Comparison of ENCODE assay signal across 8 cellular contexts in the genomic region with DNA sequence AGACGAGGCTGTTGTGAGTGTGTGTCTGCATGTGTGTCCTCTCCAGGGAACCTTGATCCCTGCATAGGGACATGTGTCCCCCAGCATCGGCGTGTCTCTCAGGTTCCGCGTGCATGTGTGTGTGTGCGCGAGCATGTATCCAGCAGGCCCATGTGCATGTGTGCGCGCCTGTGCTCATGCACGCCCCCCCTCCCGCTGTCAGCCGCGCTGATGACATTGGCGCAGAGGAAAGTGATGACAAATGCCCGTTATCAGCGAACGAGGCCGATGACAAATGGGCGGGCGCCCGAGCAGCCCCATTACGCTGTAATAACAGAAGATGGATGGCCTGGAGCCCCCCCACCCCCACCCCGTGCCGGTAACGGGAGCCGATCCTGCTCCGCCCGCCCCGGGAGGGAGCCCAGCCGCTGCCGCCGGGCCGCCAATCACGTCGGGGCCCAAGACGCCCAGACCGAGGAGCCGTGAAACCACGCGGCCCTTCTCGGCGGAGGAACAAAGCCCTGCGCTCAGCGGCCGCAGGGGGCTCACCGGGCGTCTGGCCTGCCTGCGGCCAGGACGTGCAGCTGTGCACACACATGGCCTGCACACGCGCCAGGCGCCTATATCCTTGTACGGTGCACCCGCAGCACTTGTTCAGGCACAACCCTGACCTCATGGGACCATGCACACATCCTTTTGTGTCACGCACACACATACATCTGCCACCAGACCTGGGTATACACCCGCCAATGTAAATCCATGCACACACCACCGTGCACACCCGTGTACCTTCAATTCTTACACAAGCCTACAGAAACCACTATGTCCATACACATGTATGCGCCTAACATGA. TPM values are rescaled to one million over a fixed set of nuclear protein-coding genes. Genes with fewer than 3 reads are reported as not detected.
A peak's percentile ranks its signal among the peaks of the same experiment; 100 is the strongest.
DNase-seq lines count a peak whose midpoint lies in the region; ATAC-seq and TF ChIP-seq lines count a peak whose summit lies in the region.

No MANE protein-coding gene starts in this region.

- DNase-seq in DMS53 (lab: John Stamatoyannopoulos, UW) (peak; percentile 77), cardiac fibroblast (ENCODE audit: low read depth in 2 of 2) (no peak), nephron progenitor cell (peak; percentile 62), esophagus squamous epithelium (lab: John Stamatoyannopoulos, UW) (no peak)
- no peak for DNase-seq in activated CD4-positive, CD25-positive, alpha-beta regulatory T cell treated with anti-CD3 and anti-CD28 coated beads, Interleukin-2, amount 50 U/mL, for 72 hours
- no peak for DNase-seq in activated T-helper 1 cell treated with anti-CD3 and anti-CD28 coated beads, Interleukin-12 subunit alpha, Interleukin-12 subunit beta, Interleukin-2, Interleukin-4 antibody, amounts not matched to agents 30 ng/mL and 10 ng/mL and 1 ng/mL, durations not matched to agents 14 hours and 24 hours and 36 hours (ENCODE audit: low spot score)

- no peaks in the 10 kb centered on the region for H3K36me3 ChIP-seq in esophagus squamous epithelium

- H3K27ac Mint-ChIP-seq in IgD-negative memory B cell: peak overlapping the region in 1 of 3 donors; percentile 11
- no peak overlapping the region for H3K27ac Mint-ChIP-seq in nephron progenitor cell
- H3K27ac Mint-ChIP-seq in activated T-helper 1 cell treated with anti-CD3 and anti-CD28 coated beads, Interleukin-12 subunit alpha, Interleukin-12 subunit beta, Interleukin-2, Interleukin-4 antibody, amounts not matched to agents 30 ng/mL and 10 ng/mL and 1 ng/mL, durations not matched to agents 14 hours and 24 hours and 36 hours: no peak overlapping the region

- no peak for TF ChIP-seq POLR2A in esophagus squamous epithelium (IDR thresholded peaks at IDR 0.05)

- no peaks in the 10 kb centered on the region for H3K36me3 Mint-ChIP-seq in IgD-negative memory B cell
- H3K36me3 Mint-ChIP-seq in nephron progenitor cell (ENCODE audit: low read depth): no peaks in the 10 kb centered on the region
- no peaks in the 10 kb centered on the region for H3K36me3 Mint-ChIP-seq in activated T-helper 1 cell treated with anti-CD3 and anti-CD28 coated beads, Interleukin-12 subunit alpha, Interleukin-12 subunit beta, Interleukin-2, Interleukin-4 antibody, amounts not matched to agents 30 ng/mL and 10 ng/mL and 1 ng/mL, durations not matched to agents 14 hours and 24 hours and 36 hours (ENCODE audit: low read depth)

- TF ChIP-seq CTCF in cardiac fibroblast (IDR thresholded peaks at IDR 0.05; ENCODE audit: low read depth, low read length) (peak; percentile 4), nephron progenitor cell (IDR thresholded peaks at IDR 0.05) (no peak), esophagus squamous epithelium (IDR thresholded peaks at IDR 0.05) (no peak)

- H3K4me1 ChIP-seq in esophagus squamous epithelium: peaks cover 19 to 32% (median 22%) of the 10 kb centered on the region in 3 donors

- intact Hi-C loops in esophagus squamous epithelium (cut with DNase I): loop anchor here (5.0 kb wide), 1 partner anchor 349 kb away; no protein-coding TSS in a partner anchor
- intact Hi-C loops in activated T-helper 1 cell treated with anti-CD3 and anti-CD28 coated beads, Interleukin-12 subunit alpha, Interleukin-12 subunit beta, Interleukin-2, Interleukin-4 antibody, amounts not matched to agents 30 ng/mL and 10 ng/mL and 1 ng/mL, durations not matched to agents 14 hours and 24 hours and 36 hours (cut with micrococcal nuclease): loop anchor here (5.0 kb wide), 1 partner anchor 264 kb away; no protein-coding TSS in a partner anchor

- peaks cover 44% of the 10 kb centered on the region for H3K27me3 Mint-ChIP-seq in IgD-negative memory B cell
- H3K27me3 Mint-ChIP-seq in nephron progenitor cell (ENCODE audit: low read depth, poor library complexity): peaks cover 60% of the 10 kb centered on the region
- peaks cover 54% of the 10 kb centered on the region for H3K27me3 Mint-ChIP-seq in activated T-helper 1 cell treated with anti-CD3 and anti-CD28 coated beads, Interleukin-12 subunit alpha, Interleukin-12 subunit beta, Interleukin-2, Interleukin-4 antibody, amounts not matched to agents 30 ng/mL and 10 ng/mL and 1 ng/mL, durations not matched to agents 14 hours and 24 hours and 36 hours (ENCODE audit: insufficient read depth)

- H3K9me3 ChIP-seq in esophagus squamous epithelium: no peaks in the 10 kb centered on the region

- ATAC-seq in HG03108 (IDR thresholded peaks at IDR 0.05; ENCODE audit: unreplicated experiment): no peak

- no peaks in the 10 kb centered on the region for H3K9me3 Mint-ChIP-seq in IgD-negative memory B cell
- no peaks in the 10 kb centered on the region for H3K9me3 Mint-ChIP-seq in nephron progenitor cell
- no peaks in the 10 kb centered on the region for H3K9me3 Mint-ChIP-seq in activated T-helper 1 cell treated with anti-CD3 and anti-CD28 coated beads, Interleukin-12 subunit alpha, Interleukin-12 subunit beta, Interleukin-2, Interleukin-4 antibody, amounts not matched to agents 30 ng/mL and 10 ng/mL and 1 ng/mL, durations not matched to agents 14 hours and 24 hours and 36 hours

- H3K4me3 ChIP-seq in cardiac fibroblast (replicated peaks in 1 of 2; ENCODE audit: low read depth in 2 of 2, low read length in 2 of 2) (peak overlapping the region; percentile 17 to 24), esophagus squamous epithelium (peak overlapping the region in 2 of 4 donors; percentile 22 to 50)

- H3K4me3 Mint-ChIP-seq in IgD-negative memory B cell (peak overlapping the region; percentile 16 to 58 (median 34)), nephron progenitor cell (peak overlapping the region; percentile 52)
- no peak overlapping the region for H3K4me3 Mint-ChIP-seq in activated T-helper 1 cell treated with anti-CD3 and anti-CD28 coated beads, Interleukin-12 subunit alpha, Interleukin-12 subunit beta, Interleukin-2, Interleukin-4 antibody, amounts not matched to agents 30 ng/mL and 10 ng/mL and 1 ng/mL, durations not matched to agents 14 hours and 24 hours and 36 hours

- H3K27me3 ChIP-seq in esophagus squamous epithelium: peaks cover 4 to 98% (median 15%) of the 10 kb centered on the region in 4 donors

- peaks cover 0 to 9% (median 6%) of the 10 kb centered on the region in 3 donors for H3K4me1 Mint-ChIP-seq in IgD-negative memory B cell
- H3K4me1 Mint-ChIP-seq in nephron progenitor cell: peaks cover 37% of the 10 kb centered on the region
- H3K4me1 Mint-ChIP-seq in activated T-helper 1 cell treated with anti-CD3 and anti-CD28 coated beads, Interleukin-12 subunit alpha, Interleukin-12 subunit beta, Interleukin-2, Interleukin-4 antibody, amounts not matched to agents 30 ng/mL and 10 ng/mL and 1 ng/mL, durations not matched to agents 14 hours and 24 hours and 36 hours (ENCODE audit: low read depth): no peaks in the 10 kb centered on the region

- WGBS in esophagus squamous epithelium, 2 donors: 5 to 46% methylated on average over 7 to 30 of the region's 59 CpGs

- H3K27ac ChIP-seq in esophagus squamous epithelium: no peak overlapping the region

RNA-seq across cellular contexts. Expression of a gene that starts 21.5 kb away (rescaled TPM):
- 16.5 TPM for polyA plus RNA-seq in IgD-negative memory B cell
- 10 to 100 TPM; 10.5 to 23.7 (median 15.0) TPM for total RNA-seq in esophagus squamous epithelium
- 32.4 and 33.5 TPM in 2 replicates for total RNA-seq in activated T-helper 1 cell treated with anti-CD3 and anti-CD28 coated beads, Interleukin-12 subunit alpha, Interleukin-12 subunit beta, Interleukin-2, Interleukin-4 antibody, amounts not matched to agents 30 ng/mL and 10 ng/mL and 1 ng/mL, durations not matched to agents 14 hours and 24 hours and 36 hours

RNA-seq across cellular contexts. Expression of a gene that starts 21.6 kb away (rescaled TPM):
- polyA plus RNA-seq in IgD-negative memory B cell: 2.2 TPM
- 10 to 100 TPM; 17.4 to 37.9 (median 28.3) TPM for total RNA-seq in esophagus squamous epithelium
- total RNA-seq in activated T-helper 1 cell treated with anti-CD3 and anti-CD28 coated beads, Interleukin-12 subunit alpha, Interleukin-12 subunit beta, Interleukin-2, Interleukin-4 antibody, amounts not matched to agents 30 ng/mL and 10 ng/mL and 1 ng/mL, durations not matched to agents 14 hours and 24 hours and 36 hours: 3.6 and 4.8 TPM in 2 replicates

Comparison
In these comparisons a context has a peak if more than half of its experiments do, and no peak if none do; other contexts are left out.
1. DNase-seq: peak in DMS53 (single experiment) and nephron progenitor cell (single experiment); none in cardiac fibroblast (0 of 2), esophagus squamous epithelium (single experiment), activated CD4-positive, CD25-positive, alpha-beta regulatory T cell treated with anti-CD3 and anti-CD28 coated beads, Interleukin-2, amount 50 U/mL, for 72 hours (single experiment) and activated T-helper 1 cell treated with anti-CD3 and anti-CD28 coated beads, Interleukin-12 subunit alpha, Interleukin-12 subunit beta, Interleukin-2, Interleukin-4 antibody, amounts not matched to agents 30 ng/mL and 10 ng/mL and 1 ng/mL, durations not matched to agents 14 hours and 24 hours and 36 hours (single experiment).